ENCODE assay signal across 8 cellular contexts in genomic region chr10:103397191-103397825, GRCh38. TPM values are rescaled to one million over a fixed set of nuclear protein-coding genes. Genes with fewer than 3 reads are reported as not detected.
A peak's percentile ranks its signal among the peaks of the same experiment; 100 is the strongest.
DNase-seq lines count a peak whose midpoint lies in the region; ATAC-seq and TF ChIP-seq lines count a peak whose summit lies in the region.

No MANE protein-coding gene starts in this region.

- H3K36me3 Mint-ChIP-seq in CD8-positive, alpha-beta T cell: peaks cover 69% of the 10 kb centered on the region
- H3K36me3 Mint-ChIP-seq in dendritic cell treated with granulocyte-macrophage colony-stimulating factor and Interleukin-4, amounts not matched to agents 40 ng/mL and 50 ng/mL, for 4 days (ENCODE audit: low read depth): peaks cover 72% of the 10 kb centered on the region
- peaks cover 39% of the 10 kb centered on the region for H3K36me3 Mint-ChIP-seq in nephron (ENCODE audit: low read depth)

- no peaks in the 10 kb centered on the region for H3K9me3 ChIP-seq in CD8-positive, alpha-beta T cell (ENCODE audit: low read length)

- no peaks in the 10 kb centered on the region for H3K27me3 Mint-ChIP-seq in CD8-positive, alpha-beta T cell (ENCODE audit: low read depth)
- H3K27me3 Mint-ChIP-seq in dendritic cell treated with granulocyte-macrophage colony-stimulating factor and Interleukin-4, amounts not matched to agents 40 ng/mL and 50 ng/mL, for 4 days: no peaks in the 10 kb centered on the region
- no peaks in the 10 kb centered on the region for H3K27me3 Mint-ChIP-seq in nephron (ENCODE audit: low read depth)

- no peak for DNase-seq in CD8-positive, alpha-beta T cell
- peak; percentile 21 for DNase-seq in MV-4-11 (lab: John Stamatoyannopoulos, UW)
- DNase-seq in HPDE6-E6E7 (ENCODE audit: extremely low spot score): no peak
- no peak for DNase-seq in A172 (ENCODE audit: low spot score)
- DNase-seq in midbrain (lab: John Stamatoyannopoulos, UW): no peak

- CTCF ChIA-PET in CD8-positive, alpha-beta T cell (lab: Charles Lee): interaction anchor here (1.1 to 3.4 kb wide), 5 partner anchors 19 to 89 kb away, joined by 3 to 11 read pairs (median 7); no protein-coding TSS in a partner anchor

- peak overlapping the region; percentile 69 for H3K27ac ChIP-seq in CD8-positive, alpha-beta T cell (ENCODE audit: low read depth, low read length)

- no peaks in the 10 kb centered on the region for H3K27me3 ChIP-seq in CD8-positive, alpha-beta T cell (ENCODE audit: insufficient read depth, low read length)

- intact Hi-C loops in CD8-positive, alpha-beta T cell (cut with DNase I, micrococcal nuclease): loop anchor here (2.0 to 10.0 kb wide), 6 partner anchors 45 to 1245 kb away; partner anchors contain the start of genes ACTR1A (in 1 of the 2), CNNM2 (in 1 of the 2), NOLC1 (in 1 of the 2) and PCGF6 (in 1 of the 2)
- intact Hi-C loops in dendritic cell treated with granulocyte-macrophage colony-stimulating factor and Interleukin-4, amounts not matched to agents 40 ng/mL and 50 ng/mL, for 4 days (cut with micrococcal nuclease): no loop called here

- H3K4me1 ChIP-seq in CD8-positive, alpha-beta T cell (ENCODE audit: insufficient read depth, low read length): peaks cover 39% of the 10 kb centered on the region

- ATAC-seq in CD8-positive, alpha-beta T cell: no peak
- ATAC-seq in GM21786 (IDR thresholded peaks at IDR 0.05; ENCODE audit: unreplicated experiment): no peak

- peaks cover 13% of the 10 kb centered on the region for H3K36me3 ChIP-seq in CD8-positive, alpha-beta T cell (ENCODE audit: insufficient read depth, low read length)

- peaks cover 64% of the 10 kb centered on the region for H3K4me1 Mint-ChIP-seq in CD8-positive, alpha-beta T cell (ENCODE audit: low read depth)
- peaks cover 42% of the 10 kb centered on the region for H3K4me1 Mint-ChIP-seq in dendritic cell treated with granulocyte-macrophage colony-stimulating factor and Interleukin-4, amounts not matched to agents 40 ng/mL and 50 ng/mL, for 4 days (ENCODE audit: low read depth)
- H3K4me1 Mint-ChIP-seq in nephron: peaks cover 52% of the 10 kb centered on the region

- TF ChIP-seq CTCF in CD8-positive, alpha-beta T cell (IDR thresholded peaks at IDR 0.05): no peak
- no peak for TF ChIP-seq CTCF in nephron (IDR thresholded peaks at IDR 0.05; ENCODE audit: unreplicated experiment in 3 of 3)

- peak overlapping the region; percentile 97 for H3K4me3 Mint-ChIP-seq in CD8-positive, alpha-beta T cell
- H3K4me3 Mint-ChIP-seq in dendritic cell treated with granulocyte-macrophage colony-stimulating factor and Interleukin-4, amounts not matched to agents 40 ng/mL and 50 ng/mL, for 4 days: peak overlapping the region; percentile 93
- H3K4me3 Mint-ChIP-seq in nephron: peak overlapping the region; percentile 97 to 99 (median 99)

- peak overlapping the region; percentile 96 for H3K27ac Mint-ChIP-seq in CD8-positive, alpha-beta T cell
- H3K27ac Mint-ChIP-seq in dendritic cell treated with granulocyte-macrophage colony-stimulating factor and Interleukin-4, amounts not matched to agents 40 ng/mL and 50 ng/mL, for 4 days: peak overlapping the region; percentile 90
- peak overlapping the region; percentile 96 to 99 (median 98) for H3K27ac Mint-ChIP-seq in nephron

- H3K9me3 Mint-ChIP-seq in CD8-positive, alpha-beta T cell: no peaks in the 10 kb centered on the region
- no peaks in the 10 kb centered on the region for H3K9me3 Mint-ChIP-seq in dendritic cell treated with granulocyte-macrophage colony-stimulating factor and Interleukin-4, amounts not matched to agents 40 ng/mL and 50 ng/mL, for 4 days
- no peaks in the 10 kb centered on the region for H3K9me3 Mint-ChIP-seq in nephron

- peak overlapping the region; percentile 88 for H3K4me3 ChIP-seq in CD8-positive, alpha-beta T cell (ENCODE audit: low read depth, low read length)

- POLR2A ChIA-PET in CD8-positive, alpha-beta T cell (lab: Charles Lee): interaction anchor here (0.6 kb wide), 1 partner anchor 394 kb away, joined by 3 read pairs; no protein-coding TSS in a partner anchor

RNA-seq across cellular contexts. Expression of gene PDCD11, which starts 0.9 kb away (rescaled TPM):
- 10 to 100 TPM; 13.7 to 15.0 TPM for total RNA-seq in CD8-positive, alpha-beta T cell
- 28.7 and 33.7 TPM in 2 replicates for total RNA-seq in A172 (2014; rRNA removed; shearing (Covaris generic))

RNA-seq across cellular contexts. Expression of gene ATP5MK, which starts 1.0 kb away (rescaled TPM):
- 10 to 100 TPM; 93.4 to 97.3 TPM for total RNA-seq in CD8-positive, alpha-beta T cell
- total RNA-seq in A172 (2014; rRNA removed; shearing (Covaris generic)): 854 and 1,006 TPM in 2 replicates

RNA-seq across cellular contexts. Expression of gene TAF5, which starts 29.5 kb away (rescaled TPM):
- 1 to 10 TPM; 3.2 to 4.0 TPM for total RNA-seq in CD8-positive, alpha-beta T cell
- total RNA-seq in A172 (2014; rRNA removed; shearing (Covaris generic)): 11.7 and 13.4 TPM in 2 replicates

RNA-seq across cellular contexts. Expression of gene PCGF6, which starts 46.4 kb away (rescaled TPM):
- total RNA-seq in CD8-positive, alpha-beta T cell: 1 to 10 TPM; 1.7 to 2.1 TPM
- total RNA-seq in A172 (2014; rRNA removed; shearing (Covaris generic)): 42.0 and 42.8 TPM in 2 replicates

RNA-seq across cellular contexts. Expression of gene CALHM2, which starts 54.9 kb away (rescaled TPM):
- 1 to 10 TPM; 1.6 to 1.7 TPM for total RNA-seq in CD8-positive, alpha-beta T cell
- 24.5 and 26.0 TPM in 2 replicates for total RNA-seq in A172 (2014; rRNA removed; shearing (Covaris generic))
